In the genomic region with DNA sequence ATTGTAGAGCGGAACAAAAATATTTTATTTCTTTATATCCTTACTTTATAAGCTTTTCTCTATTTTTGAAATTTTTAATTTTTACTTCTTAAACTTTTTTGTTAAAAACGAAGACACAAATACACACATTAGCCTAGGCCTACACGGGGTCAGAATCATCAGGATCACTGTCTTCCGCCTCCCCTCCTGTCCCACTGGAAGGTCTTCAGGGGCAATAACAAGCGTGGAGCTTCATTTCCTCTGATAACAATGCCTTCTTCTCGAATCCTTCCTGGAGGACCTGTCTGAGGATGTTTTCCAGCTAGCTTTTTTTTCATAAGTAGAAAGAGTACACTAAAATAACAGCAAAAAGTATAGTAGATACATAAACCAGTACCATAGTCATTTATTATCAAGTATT, we compare ENCODE assay signal across 27 cellular contexts.
"Had no signal": no experiment of that assay in that cellular context is flagged by ENCODE, and none has a peak within 500 bp of the region (broad histone marks: within the 10 kb centered on the region; RNA-seq: fewer than 3 reads in every experiment).

No MANE protein-coding gene starts in this region.

- H3K4me1 ChIP-seq: colonic mucosa, esophagus squamous epithelium, foreskin keratinocyte, gastrocnemius medialis, gastroesophageal sphincter had no signal

- H3K9me3 Mint-ChIP-seq: dendritic cell treated with granulocyte-macrophage colony-stimulating factor and Interleukin-4, amounts not matched to agents 40 ng/mL and 50 ng/mL, for 4 days; effector memory CD8-positive, alpha-beta T cell had no signal

- H3K27ac Mint-ChIP-seq: dendritic cell treated with granulocyte-macrophage colony-stimulating factor and Interleukin-4, amounts not matched to agents 40 ng/mL and 50 ng/mL, for 4 days; effector memory CD8-positive, alpha-beta T cell; endodermal cell had no signal

- H3K27ac ChIP-seq: colonic mucosa, coronary artery, dorsolateral prefrontal cortex, epithelial cell of prostate, esophagus squamous epithelium, foreskin keratinocyte, gastrocnemius medialis, gastroesophageal sphincter had no signal

- DNase-seq: colonic mucosa; cortex of kidney; dermis blood vessel endothelial cell; dorsolateral prefrontal cortex; effector CD4-positive, alpha-beta T cell; effector CD8-positive, alpha-beta T cell; effector memory CD4-positive, alpha-beta T cell; effector memory CD8-positive, alpha-beta T cell; endodermal cell; erythroblast; esophagus squamous epithelium; foreskin fibroblast; foreskin keratinocyte; foreskin melanocyte; gastrocnemius medialis; glutamatergic neuron; head of caudate nucleus; heart left ventricle; heart right ventricle had no signal

- H3K4me1 Mint-ChIP-seq: endodermal cell had no signal

- FAIRE-seq: colon, endometrium, endothelial cell of umbilical vein had no signal

- H3K27me3 ChIP-seq: colonic mucosa, dorsolateral prefrontal cortex, gastrocnemius medialis, gastroesophageal sphincter, heart left ventricle, heart right ventricle had no signal

- H3K4me3 Mint-ChIP-seq: dendritic cell treated with granulocyte-macrophage colony-stimulating factor and Interleukin-4, amounts not matched to agents 40 ng/mL and 50 ng/mL, for 4 days; effector memory CD8-positive, alpha-beta T cell; endodermal cell had no signal

- ATAC-seq: effector memory CD8-positive, alpha-beta T cell; esophagus mucosa; gastrocnemius medialis; gastroesophageal sphincter; heart left ventricle; heart right ventricle had no signal

- H3K9me3 ChIP-seq: colonic mucosa, esophagus squamous epithelium, gastrocnemius medialis, gastroesophageal sphincter, heart left ventricle, heart right ventricle had no signal

- H3K36me3 ChIP-seq: colonic mucosa, esophagus squamous epithelium, gastrocnemius medialis, gastroesophageal sphincter, heart left ventricle, heart right ventricle had no signal

- H3K27me3 Mint-ChIP-seq: dendritic cell treated with granulocyte-macrophage colony-stimulating factor and Interleukin-4, amounts not matched to agents 40 ng/mL and 50 ng/mL, for 4 days had no signal

- H3K4me3 ChIP-seq: colonic mucosa, coronary artery, dorsolateral prefrontal cortex, esophagus squamous epithelium, gastrocnemius medialis, gastroesophageal sphincter, heart left ventricle, heart right ventricle had no signal
